In genomic region chr16:88810868-88811599, GRCh38 we compare ENCODE assay signal across 8 cellular contexts. TPM values are rescaled to one million over a fixed set of nuclear protein-coding genes. Genes with fewer than 3 reads are reported as not detected.
DNase-seq lines count a peak whose midpoint lies in the region; ATAC-seq and TF ChIP-seq lines count a peak whose summit lies in the region.

No MANE protein-coding gene starts in this region.

- peak; percentile 85 for DNase-seq in DMS53 (lab: John Stamatoyannopoulos, UW)
- no peak for DNase-seq in DMS53 treated with DMSO at 0.1 percent for 48 hours (lab: John Stamatoyannopoulos, UW; ENCODE audit: unreplicated experiment)
- DNase-seq in HCT116 (ENCODE audit: low read depth, low spot score): peak; percentile 81
- DNase-seq in M059J (ENCODE audit: low read depth): peak; percentile 79
- peak; percentile 35 to 84 (median 53) for DNase-seq in T-helper 2 cell
- peak; percentile 50 for DNase-seq in brain pericyte (ENCODE audit: low read depth, low spot score)

- H3K4me3 ChIP-seq in HCT116 (replicated peaks in 1 of 2; ENCODE audit: low read depth in 1 of 2, low read length in 2 of 2) (peak overlapping the region; percentile 72 to 75), iPS-18a (ENCODE audit: low read length) (peak overlapping the region; percentile 87), skeletal muscle satellite cell (ENCODE audit: low read length) (peak overlapping the region; percentile 83)

- H3K27me3 ChIP-seq in HCT116 (ENCODE audit: insufficient read depth, low read length) (no peaks in the 10 kb centered on the region), iPS-18a (ENCODE audit: control insufficient read depth, insufficient read depth, low read length) (no peaks in the 10 kb centered on the region), skeletal muscle satellite cell (ENCODE audit: control insufficient read depth, insufficient read depth, low read length) (no peaks in the 10 kb centered on the region)

- peak overlapping the region; percentile 87 for H3K9ac ChIP-seq in HCT116 (ENCODE audit: low read length)
- peak overlapping the region; percentile 93 for H3K9ac ChIP-seq in iPS-18a (ENCODE audit: low read length)
- peak overlapping the region; percentile 97 for H3K9ac ChIP-seq in skeletal muscle satellite cell (ENCODE audit: low read depth, low read length)

- H3K36me3 ChIP-seq in HCT116 (ENCODE audit: control insufficient read depth in 1 of 2, insufficient read depth in 2 of 2, low read length in 2 of 2): peaks cover 14 to 45% of the 10 kb centered on the region in 2 experiments; a peak in 3 of 4 replicates
- H3K36me3 ChIP-seq in iPS-18a (ENCODE audit: control insufficient read depth, low read depth, low read length): peaks cover 40% of the 10 kb centered on the region
- H3K36me3 ChIP-seq in skeletal muscle satellite cell (ENCODE audit: insufficient read depth, low read length): peaks cover 29% of the 10 kb centered on the region

- H3K27ac ChIP-seq in HCT116 (ENCODE audit: low read depth, low read length): peak overlapping the region; percentile 100
- H3K27ac ChIP-seq in iPS-18a (ENCODE audit: low read length): peak overlapping the region; percentile 39

- RAD21 ChIA-PET in HCT116 (lab: Charles Lee; ENCODE audit: low non-redundant PET in 1 of 2, low total read pairs in 2 of 2, uncharacterized antibody in 2 of 2, unreplicated experiment in 2 of 2): no interaction called here

- H2AFZ ChIP-seq in HCT116 (ENCODE audit: low read depth, low read length, poor library complexity, severe bottlenecking): no peak overlapping the region

- BruUV-seq in HCT116 (replicated peaks; lab: Mats Ljungman, UMichigan): no TSS peak

- CTCF ChIA-PET in HCT116 (lab: Charles Lee): interaction anchor here (1.1 to 4.9 kb wide), 4 partner anchors 8 to 356 kb away, joined by 3 to 33 read pairs (median 10); partner anchors contain the start of genes GALNS and TRAPPC2L

- peak; percentile 58 for ATAC-seq in HCT116

- peaks cover 48% of the 10 kb centered on the region for H3K79me2 ChIP-seq in HCT116 (ENCODE audit: insufficient read depth, low read length)

- POLR2A ChIA-PET in HCT116 (lab: Charles Lee): interaction anchor here (1.1 to 3.2 kb wide), 11 partner anchors 8 to 407 kb away, joined by 3 to 16 read pairs (median 7); partner anchors contain the start of genes CDH15, CDT1, PIEZO1 and ZC3H18

- intact Hi-C loops in HCT116 (cut with micrococcal nuclease): loop anchor here (10.0 kb wide), 2 partner anchors 244 to 754 kb away; partner anchors contain the start of gene RPL13

- H3K9me2 ChIP-seq in HCT116 (ENCODE audit: insufficient read depth): no peaks in the 10 kb centered on the region

- H4K20me1 ChIP-seq in HCT116 (ENCODE audit: insufficient read depth): peaks cover 4% of the 10 kb centered on the region; the same call in 1 of the 2 replicates

- TF ChIP-seq POLR2A in HCT116 (IDR thresholded peaks at IDR 0.05; ENCODE audit: borderline replicate concordance, extremely low read depth, insufficient read depth, insufficient read length): peak; percentile 84

- peaks cover 22 to 57% of the 10 kb centered on the region in 2 experiments for H3K4me1 ChIP-seq in HCT116 (ENCODE audit: control insufficient read depth in 1 of 2, insufficient read depth in 2 of 2, low read length in 2 of 2)
- peaks cover 7% of the 10 kb centered on the region for H3K4me1 ChIP-seq in iPS-18a (ENCODE audit: control insufficient read depth, low read depth, low read length)
- H3K4me1 ChIP-seq in skeletal muscle satellite cell (ENCODE audit: control insufficient read depth, insufficient read depth, low read length): peaks cover 26% of the 10 kb centered on the region

- no peaks in the 10 kb centered on the region for H3K9me3 ChIP-seq in HCT116 (ENCODE audit: control insufficient read depth in 1 of 2, insufficient read depth in 1 of 2, low read depth in 1 of 2, low read length in 2 of 2)
- no peaks in the 10 kb centered on the region for H3K9me3 ChIP-seq in iPS-18a (ENCODE audit: control insufficient read depth, low read depth, low read length)
- H3K9me3 ChIP-seq in skeletal muscle satellite cell (replicated peaks; ENCODE audit: low read length): no peaks in the 10 kb centered on the region

- no peak for TF ChIP-seq RAD21 in HCT116 (IDR thresholded peaks at IDR 0.05; ENCODE audit: low read depth)

- H3K4me2 ChIP-seq in HCT116 (ENCODE audit: low read length): peak overlapping the region; percentile 94
- peak overlapping the region; percentile 95 for H3K4me2 ChIP-seq in skeletal muscle satellite cell (ENCODE audit: low read length)

- no peak for TF ChIP-seq CTCF in HCT116 (IDR thresholded peaks at IDR 0.05 in 2 of 3, conservative IDR thresholded peaks at IDR 0.05 in 1 of 3; ENCODE audit: borderline replicate concordance in 1 of 3, insufficient read depth in 1 of 3, low read depth in 2 of 3, low read length in 2 of 3)

TF ChIP-seq in HCT116, 20 proteins besides CTCF, POLR2A, EP300 and RAD21:
- TF ChIP-seq ATF3 (IDR thresholded peaks at IDR 0.05) (no peak), POLR2AphosphoS5 (IDR thresholded peaks at IDR 0.05; ENCODE audit: low read depth, low read length) (peak; percentile 92)

RNA-seq across cellular contexts. Expression of gene APRT, which starts 0.7 kb away (rescaled TPM):
- 311 TPM for total RNA-seq in HCT116 (2021; ENCODE audit: unreplicated experiment)
- 329 and 349 TPM in 2 replicates for polyA plus RNA-seq in HCT116 (2012)
- 136 and 151 TPM in 2 replicates for total RNA-seq in M059J (2014; rRNA removed; shearing (Covaris generic))
- 87.8 and 97.6 TPM in 2 replicates for total RNA-seq in skeletal muscle satellite cell (2012; rRNA removed)

RNA-seq across cellular contexts. Expression of gene CDT1, which starts 7.4 kb away (rescaled TPM):
- total RNA-seq in HCT116 (2021; ENCODE audit: unreplicated experiment): 160 TPM
- polyA plus RNA-seq in HCT116 (2012): 123 and 132 TPM in 2 replicates
- 12.8 and 44.4 TPM in 2 replicates for total RNA-seq in M059J (2014; rRNA removed; shearing (Covaris generic))
- total RNA-seq in skeletal muscle satellite cell (2012; rRNA removed): 12.4 and 16.8 TPM in 2 replicates

RNA-seq across cellular contexts. Expression of gene PIEZO1, which starts 26.0 kb away (rescaled TPM):
- 224 TPM for total RNA-seq in HCT116 (2021; ENCODE audit: unreplicated experiment)
- 198 and 280 TPM in 2 replicates for polyA plus RNA-seq in HCT116 (2012)
- total RNA-seq in M059J (2014; rRNA removed; shearing (Covaris generic)): 49.1 and 89.6 TPM in 2 replicates
- 155 and 171 TPM in 2 replicates for total RNA-seq in skeletal muscle satellite cell (2012; rRNA removed)

RNA-seq across cellular contexts. Expression of gene GALNS, which starts 45.7 kb away (rescaled TPM):
- 44.6 TPM for total RNA-seq in HCT116 (2021; ENCODE audit: unreplicated experiment)
- polyA plus RNA-seq in HCT116 (2012): 22.7 and 24.3 TPM in 2 replicates
- total RNA-seq in M059J (2014; rRNA removed; shearing (Covaris generic)): 28.9 and 34.1 TPM in 2 replicates
- 17.0 and 24.0 TPM in 2 replicates for total RNA-seq in skeletal muscle satellite cell (2012; rRNA removed)

RNA-seq across cellular contexts. Expression of gene TRAPPC2L, which starts 45.9 kb away (rescaled TPM):
- 94.1 TPM for total RNA-seq in HCT116 (2021; ENCODE audit: unreplicated experiment)
- 141 and 162 TPM in 2 replicates for polyA plus RNA-seq in HCT116 (2012)
- 36.8 and 48.4 TPM in 2 replicates for total RNA-seq in M059J (2014; rRNA removed; shearing (Covaris generic))
- 59.3 and 70.1 TPM in 2 replicates for total RNA-seq in skeletal muscle satellite cell (2012; rRNA removed)
